ENCODE assay signal across 14 cellular contexts in the genomic region with DNA sequence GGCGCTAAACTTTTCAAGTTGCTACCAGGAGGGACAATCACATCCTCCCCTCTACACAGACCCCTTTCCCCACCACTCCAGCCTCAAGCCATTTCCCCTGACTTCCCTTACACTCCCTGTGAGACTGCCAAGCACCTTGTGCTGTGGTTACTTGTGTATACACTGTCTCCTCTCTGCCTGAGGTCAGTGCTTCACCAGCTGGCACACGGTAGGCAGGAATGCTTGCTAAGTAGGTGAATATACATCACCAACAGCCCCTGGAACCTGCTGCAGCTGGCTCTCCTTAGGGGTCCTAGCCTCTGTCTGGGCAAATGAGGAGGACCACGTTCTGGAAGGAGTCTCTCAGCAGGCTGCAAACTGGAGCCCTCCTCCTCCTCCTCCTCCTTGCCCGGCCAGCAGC. TPM values are rescaled to one million over a fixed set of nuclear protein-coding genes. Genes with fewer than 3 reads are reported as not detected.
A peak's percentile ranks its signal among the peaks of the same experiment; 100 is the strongest.
DNase-seq lines count a peak whose midpoint lies in the region; ATAC-seq and TF ChIP-seq lines count a peak whose summit lies in the region.
"Had no signal": no experiment of that assay in that cellular context is flagged by ENCODE, and none has a peak within 500 bp of the region (broad histone marks: within the 10 kb centered on the region; RNA-seq: fewer than 3 reads in every experiment).

No MANE protein-coding gene starts in this region.

- H3K27ac ChIP-seq in stomach = no peak overlapping the region
- H3K27ac ChIP-seq: 22Rv1 had no signal

- peaks cover 0 to 7% (median 0%) of the 10 kb centered on the region in 4 donors for H3K36me3 ChIP-seq in stomach

- H3K27me3 Mint-ChIP-seq in progenitor cell of endocrine pancreas = no peaks in the 10 kb centered on the region

- no peak overlapping the region for H3K4me3 ChIP-seq in stomach

- DNase-seq in DMS 273 (lab: John Stamatoyannopoulos, UW; ENCODE audit: unreplicated experiment) (peak; percentile 22), DMS 273 treated with DMSO at 0.1 percent for 48 hours (lab: John Stamatoyannopoulos, UW) (no peak), NCI-H510A treated with DMSO at 0.1 percent for 48 hours (lab: John Stamatoyannopoulos, UW) (peak; percentile 6), NCI-H510A (lab: John Stamatoyannopoulos, UW) (no peak), ecto neural progenitor cell (ENCODE audit: low spot score) (peak; percentile 36), stomach (peak; percentile 24), progenitor cell of endocrine pancreas (ENCODE audit: low spot score, unreplicated experiment) (no peak)
- DNase-seq: CD8-positive, alpha-beta T cell; H9; NCI-H1105 treated with DMSO at 0.1 percent for 48 hours; SK-N-SH had no signal

- ATAC-seq in GM21737 (IDR thresholded peaks at IDR 0.05; ENCODE audit: unreplicated experiment) = no peak
- ATAC-seq: CD8-positive, alpha-beta T cell; Right ventricle myocardium inferior had no signal

- no peak for TF ChIP-seq POLR2A in stomach (IDR thresholded peaks at IDR 0.05)

- H3K9me3 ChIP-seq in stomach = no peaks in the 10 kb centered on the region
- H3K9me3 ChIP-seq: SK-N-SH had no signal

- TF ChIP-seq CTCF in stomach (IDR thresholded peaks at IDR 0.05) (no peak), progenitor cell of endocrine pancreas (IDR thresholded peaks at IDR 0.05; ENCODE audit: unreplicated experiment) (no peak)

- peaks cover 12% of the 10 kb centered on the region for H3K36me3 Mint-ChIP-seq in progenitor cell of endocrine pancreas (ENCODE audit: insufficient read depth)
- H3K36me3 Mint-ChIP-seq: CD8-positive, alpha-beta T cell had no signal

- no peaks in the 10 kb centered on the region for H3K9me3 Mint-ChIP-seq in progenitor cell of endocrine pancreas (ENCODE audit: low read depth)
- H3K9me3 Mint-ChIP-seq: CD8-positive, alpha-beta T cell; H9 had no signal

- 77 to 87% (median 78%) methylated on average over 4 of the region's 4 CpGs for WGBS in stomach, 5 donors

- H3K4me1 ChIP-seq in stomach = peaks cover 0 to 15% (median 3%) of the 10 kb centered on the region in 4 donors

- no peak overlapping the region for H3K4me3 Mint-ChIP-seq in progenitor cell of endocrine pancreas (ENCODE audit: low read depth)
- H3K4me3 Mint-ChIP-seq: CD8-positive, alpha-beta T cell; H9 had no signal

- no peak for TF ChIP-seq EP300 in stomach (IDR thresholded peaks at IDR 0.05)

- peaks cover 0 to 29% (median 0%) of the 10 kb centered on the region in 3 donors for H3K27me3 ChIP-seq in stomach

- no peaks in the 10 kb centered on the region for H3K4me1 Mint-ChIP-seq in progenitor cell of endocrine pancreas (ENCODE audit: low read depth)

- intact Hi-C loops in stomach (cut with DNase I; ENCODE audit: low total_unique reads) = no loop called here

- H3K27ac Mint-ChIP-seq in progenitor cell of endocrine pancreas = no peak overlapping the region
- H3K27ac Mint-ChIP-seq: CD8-positive, alpha-beta T cell; H9 had no signal

RNA-seq across cellular contexts. Expression of a gene that starts 38.3 kb away (rescaled TPM):
- 100 to 1,000 TPM in 1 of 5 donors, 10 to 100 TPM in 4; 25.6 to 122 (median 45.5) TPM for total RNA-seq in stomach
- polyA plus RNA-seq in stomach = 10 to 100 TPM; 23.3 to 36.8 (median 35.3) TPM
- total RNA-seq in progenitor cell of endocrine pancreas = 100 and 106 TPM in 2 replicates

Comparison
In these comparisons a context has a peak if more than half of its experiments do, and no peak if none do; other contexts are left out.
1. DNase-seq: peak in DMS 273 (single experiment), NCI-H510A treated with DMSO at 0.1 percent for 48 hours (single experiment), ecto neural progenitor cell (single experiment) and stomach (single experiment); none in DMS 273 treated with DMSO at 0.1 percent for 48 hours (single experiment), NCI-H510A (single experiment) and progenitor cell of endocrine pancreas (single experiment).